Comparison of ENCODE assay signal across 14 cellular contexts in genomic region chr10:44908071-44908709, GRCh38. TPM values are rescaled to one million over a fixed set of nuclear protein-coding genes. Genes with fewer than 3 reads are reported as not detected.
DNase-seq lines count a peak whose midpoint lies in the region; ATAC-seq and TF ChIP-seq lines count a peak whose summit lies in the region.
"Had no signal": no experiment of that assay in that cellular context is flagged by ENCODE, and none has a peak within 500 bp of the region (broad histone marks: within the 10 kb centered on the region; RNA-seq: fewer than 3 reads in every experiment).

No MANE protein-coding gene starts in this region.

- H3K14ac ChIP-seq in trophoblast cell (ENCODE audit: low read length), result peak overlapping the region; percentile 28

- no peaks in the 10 kb centered on the region for H3K27me3 ChIP-seq in trophoblast cell (ENCODE audit: insufficient read depth, low read length)
- no peaks in the 10 kb centered on the region for H3K27me3 ChIP-seq in aorta (ENCODE audit: control insufficient read depth in 1 of 2, insufficient read depth in 2 of 2, low read length in 1 of 2)
- H3K27me3 ChIP-seq: tibial artery had no signal

- peaks cover 33 to 37% of the 10 kb centered on the region in 2 experiments for H3K4me1 ChIP-seq in trophoblast cell (ENCODE audit: control insufficient read depth in 1 of 2, insufficient read depth in 2 of 2, low read length in 2 of 2)
- no peaks in the 10 kb centered on the region for H3K4me1 ChIP-seq in aorta (ENCODE audit: control insufficient read depth in 1 of 2, insufficient read depth in 2 of 2, low read length in 2 of 2)

- no peak overlapping the region for H2AFZ ChIP-seq in trophoblast cell (ENCODE audit: insufficient read depth, low read length, poor library complexity)

- CTCF ChIA-PET in activated CD8-positive, alpha-beta T cell treated with anti-CD3 and anti-CD28 coated beads for 36 hours (lab: Charles Lee), result interaction anchor here (1.1 to 1.7 kb wide), 2 partner anchors 25 to 44 kb away, joined by 3 to 4 read pairs; no protein-coding TSS in a partner anchor

- peak overlapping the region; percentile 17 for H3K18ac ChIP-seq in trophoblast cell (ENCODE audit: low read length)

- no peak overlapping the region for H3K4me2 ChIP-seq in trophoblast cell (ENCODE audit: low read length)

- H3K27ac Mint-ChIP-seq in activated CD8-positive, alpha-beta T cell treated with anti-CD3 and anti-CD28 coated beads for 36 hours, result no peak overlapping the region
- H3K27ac Mint-ChIP-seq: natural killer cell had no signal

- H2BK12ac ChIP-seq in trophoblast cell (ENCODE audit: low read length), result peak overlapping the region; percentile 23

- no peak overlapping the region for H2AK5ac ChIP-seq in trophoblast cell (ENCODE audit: low read length)

- H3K23ac ChIP-seq in trophoblast cell (ENCODE audit: low read length), result no peak overlapping the region

- DNase-seq in DMS 273 (lab: John Stamatoyannopoulos, UW; ENCODE audit: unreplicated experiment) (peak; percentile 10), DMS 273 treated with DMSO at 0.1 percent for 48 hours (lab: John Stamatoyannopoulos, UW) (no peak), NCI-H510A treated with DMSO at 0.1 percent for 48 hours (lab: John Stamatoyannopoulos, UW) (peak; percentile 39), fibroblast of peridontal ligament (ENCODE audit: extremely low read depth) (peak; percentile 7), trophoblast cell (no peak), aorta (no peak)
- no peak for DNase-seq in activated CD8-positive, alpha-beta T cell treated with anti-CD3 and anti-CD28 coated beads for 36 hours
- no peak for DNase-seq in activated CD4-positive, CD25-positive, alpha-beta regulatory T cell (lab: John Stamatoyannopoulos, UW)
- DNase-seq: activated CD8-positive, alpha-beta memory T cell treated with anti-CD3 and anti-CD28 coated beads, Interleukin-2, amount 50 U/mL, for 48 hours; hippocampal formation; natural killer cell; T-helper 1 cell; tibial artery had no signal

- H2BK5ac ChIP-seq in trophoblast cell (ENCODE audit: low read depth, low read length, poor library complexity), result peak overlapping the region; percentile 4

- no peak for ATAC-seq in activated CD8-positive, alpha-beta T cell treated with anti-CD3 and anti-CD28 coated beads for 36 hours
- no peak for ATAC-seq in aorta (ENCODE audit: low FRiP score)
- ATAC-seq: natural killer cell had no signal

- H3K4me3 ChIP-seq in trophoblast cell (ENCODE audit: low read depth, low read length) (no peak overlapping the region), aorta (ENCODE audit: low read length in 2 of 2) (no peak overlapping the region)
- H3K4me3 ChIP-seq: tibial artery had no signal

- no peak for TF ChIP-seq CTCF in activated CD8-positive, alpha-beta T cell treated with anti-CD3 and anti-CD28 coated beads for 36 hours (IDR thresholded peaks at IDR 0.05)

- no peak overlapping the region for H3K4ac ChIP-seq in trophoblast cell (ENCODE audit: low read depth, low read length)

- H4K91ac ChIP-seq in trophoblast cell (ENCODE audit: low read depth, low read length), result peak overlapping the region; percentile 59

- peaks cover 2% of the 10 kb centered on the region for H3K79me1 ChIP-seq in trophoblast cell (ENCODE audit: low read length)

- POLR2A ChIA-PET in activated CD8-positive, alpha-beta T cell treated with anti-CD3 and anti-CD28 coated beads for 36 hours (lab: Charles Lee), result no interaction called here

- H3K4me1 Mint-ChIP-seq in activated CD8-positive, alpha-beta T cell treated with anti-CD3 and anti-CD28 coated beads for 36 hours (ENCODE audit: low read depth), result peaks cover 3% of the 10 kb centered on the region

- no peak overlapping the region for H4K8ac ChIP-seq in trophoblast cell (ENCODE audit: low read depth, low read length)

- H3K36me3 ChIP-seq in trophoblast cell (ENCODE audit: control insufficient read depth in 1 of 2, insufficient read depth in 2 of 2, low read length in 2 of 2) (no peaks in the 10 kb centered on the region), aorta (ENCODE audit: control insufficient read depth in 1 of 2, insufficient read depth in 2 of 2, low read length in 1 of 2) (no peaks in the 10 kb centered on the region)
- H3K36me3 ChIP-seq: tibial artery had no signal

- H4K12ac ChIP-seq in trophoblast cell (ENCODE audit: low read depth, low read length), result no peak overlapping the region

- intact Hi-C loops in activated CD8-positive, alpha-beta T cell treated with anti-CD3 and anti-CD28 coated beads for 36 hours (cut with micrococcal nuclease), result no loop called here
- intact Hi-C loops in aorta (cut with DNase I), result no loop called here

- H3K9ac ChIP-seq in trophoblast cell (ENCODE audit: low read length), result no peak overlapping the region

- WGBS in trophoblast cell (ENCODE audit: extremely low coverage, insufficient coverage, insufficient read length), result no CpG with 5 or more reads among the region's 10 CpGs
- WGBS in aorta, 2 donors, result 88 to 89% methylated on average over 10 of the region's 10 CpGs

- H3K4me3 Mint-ChIP-seq in activated CD8-positive, alpha-beta T cell treated with anti-CD3 and anti-CD28 coated beads for 36 hours, result no peak overlapping the region
- H3K4me3 Mint-ChIP-seq: natural killer cell had no signal

- no peaks in the 10 kb centered on the region for H3K27me3 Mint-ChIP-seq in activated CD8-positive, alpha-beta T cell treated with anti-CD3 and anti-CD28 coated beads for 36 hours

- no peaks in the 10 kb centered on the region for H3K79me2 ChIP-seq in trophoblast cell (ENCODE audit: control insufficient read depth, insufficient read depth, low read length, poor library complexity)

- H3K27ac ChIP-seq in trophoblast cell (ENCODE audit: low read depth, low read length) (peak overlapping the region; percentile 4), aorta (ENCODE audit: low read depth in 1 of 2, low read length in 2 of 2) (no peak overlapping the region)
- H3K27ac ChIP-seq: 22Rv1, tibial artery had no signal

- no peaks in the 10 kb centered on the region for H3K36me3 Mint-ChIP-seq in activated CD8-positive, alpha-beta T cell treated with anti-CD3 and anti-CD28 coated beads for 36 hours (ENCODE audit: low read depth)
- H3K36me3 Mint-ChIP-seq: natural killer cell had no signal

- peak overlapping the region; percentile 56 for H2BK120ac ChIP-seq in trophoblast cell (ENCODE audit: insufficient read depth, low read length, poor library complexity)

- H3K9me3 Mint-ChIP-seq in activated CD8-positive, alpha-beta T cell treated with anti-CD3 and anti-CD28 coated beads for 36 hours, result no peaks in the 10 kb centered on the region
- H3K9me3 Mint-ChIP-seq: natural killer cell had no signal

- no peaks in the 10 kb centered on the region for H3K9me3 ChIP-seq in trophoblast cell (ENCODE audit: insufficient read depth, low read depth, low read length)
- no peaks in the 10 kb centered on the region for H3K9me3 ChIP-seq in aorta (ENCODE audit: control insufficient read depth, low read length)
- H3K9me3 ChIP-seq: tibial artery had no signal

RNA-seq across cellular contexts. Expression of gene TMEM72, which starts 2.9 kb away (rescaled TPM):
- 0.18 and 0.37 TPM in 2 replicates for polyA plus RNA-seq in trophoblast cell (2013)
- not detected for total RNA-seq in activated CD8-positive, alpha-beta T cell treated with anti-CD3 and anti-CD28 coated beads for 36 hours
- not detected for total RNA-seq in aorta
- not detected for polyA plus RNA-seq in aorta
- total RNA-seq: natural killer cell had no signal

RNA-seq across cellular contexts. Expression of gene RASSF4, which starts 51.4 kb away (rescaled TPM):
- polyA plus RNA-seq in trophoblast cell (2013), result 9.7 and 11.1 TPM in 2 replicates
- total RNA-seq in activated CD8-positive, alpha-beta T cell treated with anti-CD3 and anti-CD28 coated beads for 36 hours, result 1 to 10 TPM; 1.8 to 1.9 TPM
- 10 to 100 TPM; 26.7 to 82.1 TPM for total RNA-seq in aorta
- 10 to 100 TPM; 13.5 to 32.0 TPM for polyA plus RNA-seq in aorta

Comparison
In these comparisons a context has a peak if more than half of its experiments do, and no peak if none do; other contexts are left out.
1. DNase-seq: peak in DMS 273 (single experiment), NCI-H510A treated with DMSO at 0.1 percent for 48 hours (single experiment) and fibroblast of peridontal ligament (single experiment); none in DMS 273 treated with DMSO at 0.1 percent for 48 hours (single experiment), trophoblast cell (0 of 2), activated CD8-positive, alpha-beta T cell treated with anti-CD3 and anti-CD28 coated beads for 36 hours (single experiment), activated CD4-positive, CD25-positive, alpha-beta regulatory T cell (0 of 4) and aorta (0 of 2).
2. RNA of gene RASSF4, which starts 51.4 kb away (total RNA-seq): 26.7 to 82.1 TPM in aorta; 1.8 to 1.9 TPM in activated CD8-positive, alpha-beta T cell treated with anti-CD3 and anti-CD28 coated beads for 36 hours; every median in the first group is over 4 times any median in the second.